10 cellular contexts compared by ENCODE assay signal in the genomic region with DNA sequence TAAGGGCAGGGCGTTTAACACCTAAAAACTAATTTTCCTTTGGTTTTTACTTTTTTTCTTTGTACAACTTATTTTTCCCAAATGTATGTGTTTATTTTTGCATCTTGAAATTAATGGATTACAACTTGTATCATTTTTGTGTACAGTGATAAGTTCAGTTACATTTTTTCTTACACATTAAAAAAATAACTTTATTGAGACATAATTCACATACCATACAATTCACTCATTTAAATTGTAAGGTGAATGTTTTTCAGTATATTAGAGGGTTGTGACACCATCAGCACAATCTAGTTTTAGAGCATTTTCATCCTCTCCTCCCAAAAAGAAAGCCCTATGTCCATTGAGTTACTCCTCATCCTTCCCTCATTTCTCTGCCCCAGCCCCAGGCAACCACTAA. TPM values are rescaled to one million over a fixed set of nuclear protein-coding genes. Genes with fewer than 3 reads are reported as not detected.
DNase-seq lines count a peak whose midpoint lies in the region; ATAC-seq and TF ChIP-seq lines count a peak whose summit lies in the region.
"Had no signal": no experiment of that assay in that cellular context is flagged by ENCODE, and none has a peak within 500 bp of the region (broad histone marks: within the 10 kb centered on the region; RNA-seq: fewer than 3 reads in every experiment).

No MANE protein-coding gene starts in this region.

- no peaks in the 10 kb centered on the region for H3K27me3 Mint-ChIP-seq in activated T-cell treated with anti-CD3 and anti-CD28 coated beads, Interleukin-2, amount 50 U/mL, for 72 hours (ENCODE audit: low read depth)
- no peaks in the 10 kb centered on the region for H3K27me3 Mint-ChIP-seq in activated CD8-positive, alpha-beta T cell treated with anti-CD3 and anti-CD28 coated beads for 36 hours

- H3K9me2 ChIP-seq in hepatocyte (replicated peaks; ENCODE audit: insufficient read depth), result no peaks in the 10 kb centered on the region

- H3K27me3 ChIP-seq in hepatocyte (no peaks in the 10 kb centered on the region), subcutaneous abdominal adipose tissue (ENCODE audit: control insufficient read depth in 5 of 5, insufficient read depth in 4 of 5, low read length in 5 of 5) (no peaks in the 10 kb centered on the region)
- H3K27me3 ChIP-seq: sigmoid colon had no signal

- CTCF ChIA-PET in activated CD8-positive, alpha-beta T cell treated with anti-CD3 and anti-CD28 coated beads for 36 hours (lab: Charles Lee), result interaction anchor here (1.0 to 3.4 kb wide), 2 partner anchors 18 to 21 kb away, joined by 3 to 15 read pairs; no protein-coding TSS in a partner anchor

- H3K4me1 Mint-ChIP-seq in activated T-cell treated with anti-CD3 and anti-CD28 coated beads, Interleukin-2, amount 50 U/mL, for 72 hours (ENCODE audit: low read depth), result peaks cover 90% of the 10 kb centered on the region
- H3K4me1 Mint-ChIP-seq in activated CD8-positive, alpha-beta T cell treated with anti-CD3 and anti-CD28 coated beads for 36 hours (ENCODE audit: low read depth), result peaks cover 78% of the 10 kb centered on the region

- POLR2A ChIA-PET in activated CD8-positive, alpha-beta T cell treated with anti-CD3 and anti-CD28 coated beads for 36 hours (lab: Charles Lee), result interaction anchor here (0.7 to 2.8 kb wide), 5 partner anchors 11 to 133 kb away, joined by 3 to 20 read pairs (median 6); partner anchors contain the start of gene OGDH

- H3K4me1 ChIP-seq in hepatocyte (ENCODE audit: insufficient read depth) (peaks cover 40% of the 10 kb centered on the region), subcutaneous abdominal adipose tissue (ENCODE audit: control insufficient read depth in 5 of 5, insufficient read depth in 5 of 5, low read length in 5 of 5) (peaks cover 11 to 40% (median 33%) of the 10 kb centered on the region in 5 donors)

- H3K36me3 Mint-ChIP-seq in activated T-cell treated with anti-CD3 and anti-CD28 coated beads, Interleukin-2, amount 50 U/mL, for 72 hours (ENCODE audit: insufficient read depth in 2 of 2), result peaks cover 2 to 7% of the 10 kb centered on the region in 2 donors
- H3K36me3 Mint-ChIP-seq in activated CD8-positive, alpha-beta T cell treated with anti-CD3 and anti-CD28 coated beads for 36 hours (ENCODE audit: low read depth), result peaks cover 21% of the 10 kb centered on the region

- H3K27ac Mint-ChIP-seq in activated T-cell treated with anti-CD3 and anti-CD28 coated beads, Interleukin-2, amount 50 U/mL, for 72 hours, result peak overlapping the region; percentile 97
- H3K27ac Mint-ChIP-seq in activated CD8-positive, alpha-beta T cell treated with anti-CD3 and anti-CD28 coated beads for 36 hours, result peak overlapping the region; percentile 91

- H3K4me2 ChIP-seq in hepatocyte, result peak overlapping the region; percentile 55

- H3K9me3 Mint-ChIP-seq in activated T-cell treated with anti-CD3 and anti-CD28 coated beads, Interleukin-2, amount 50 U/mL, for 72 hours, result peaks cover 0 to 2% of the 10 kb centered on the region in 2 donors
- H3K9me3 Mint-ChIP-seq in activated CD8-positive, alpha-beta T cell treated with anti-CD3 and anti-CD28 coated beads for 36 hours, result no peaks in the 10 kb centered on the region

- DNase-seq in activated T-cell treated with anti-CD3 and anti-CD28 coated beads, Interleukin-2, amount 50 U/mL, for 72 hours, result no peak
- no peak for DNase-seq in activated T-cell treated with anti-CD3 and anti-CD28 coated beads, Interleukin-2, amount 50 U/mL, for 48 hours
- no peak for DNase-seq in activated CD8-positive, alpha-beta T cell treated with anti-CD3 and anti-CD28 coated beads for 36 hours
- DNase-seq in hepatocyte (ENCODE audit: low spot score), result no peak
- no peak for DNase-seq in stimulated activated CD4-positive, alpha-beta T cell treated with anti-CD3 and anti-CD28 coated beads, Interleukin-1b, Interleukin-23, amount 100 ng/mL, for 48 hours
- DNase-seq in epidermal melanocyte (ENCODE audit: insufficient read length, low spot score), result no peak
- DNase-seq: NCI-H1694 treated with DMSO at 0.1 percent for 48 hours, sigmoid colon had no signal

- H3K4me3 ChIP-seq in hepatocyte (no peak overlapping the region), subcutaneous abdominal adipose tissue (ENCODE audit: low read depth in 1 of 5, low read length in 5 of 5) (no peak overlapping the region)
- H3K4me3 ChIP-seq: sigmoid colon had no signal

- no peak overlapping the region for H2AFZ ChIP-seq in hepatocyte

- no peak for TF ChIP-seq CTCF in activated CD8-positive, alpha-beta T cell treated with anti-CD3 and anti-CD28 coated beads for 36 hours (IDR thresholded peaks at IDR 0.05)
- TF ChIP-seq CTCF in hepatocyte (IDR thresholded peaks at IDR 0.05; ENCODE audit: poor library complexity), result no peak

- no peak for ATAC-seq in activated T-cell treated with anti-CD3 and anti-CD28 coated beads, Interleukin-2, amount 50 U/mL, for 72 hours (replicated peaks in 1 of 2)
- ATAC-seq in activated CD8-positive, alpha-beta T cell treated with anti-CD3 and anti-CD28 coated beads for 36 hours, result no peak
- ATAC-seq in GM21423 (IDR thresholded peaks at IDR 0.05; ENCODE audit: unreplicated experiment), result no peak

- no peaks in the 10 kb centered on the region for H3K9me3 ChIP-seq in hepatocyte (ENCODE audit: low read depth)
- H3K9me3 ChIP-seq in subcutaneous abdominal adipose tissue (ENCODE audit: control insufficient read depth in 5 of 5, low read length in 5 of 5), result no peaks in the 10 kb centered on the region
- H3K9me3 ChIP-seq: sigmoid colon had no signal

- H3K36me3 ChIP-seq in hepatocyte (replicated peaks; ENCODE audit: insufficient read depth, low read depth) (no peaks in the 10 kb centered on the region), subcutaneous abdominal adipose tissue (ENCODE audit: control insufficient read depth in 5 of 5, insufficient read depth in 5 of 5, low read length in 5 of 5) (peaks cover 0 to 6% (median 2%) of the 10 kb centered on the region in 5 donors)
- H3K36me3 ChIP-seq: sigmoid colon had no signal

- H3K27ac ChIP-seq in hepatocyte (peak overlapping the region; percentile 97), subcutaneous abdominal adipose tissue (ENCODE audit: low read depth, low read length) (peak overlapping the region; percentile 48)
- H3K27ac ChIP-seq: sigmoid colon had no signal

- H4K20me1 ChIP-seq in hepatocyte (ENCODE audit: insufficient read depth, poor library complexity, severe bottlenecking), result no peaks in the 10 kb centered on the region

- no peak overlapping the region for H3K9ac ChIP-seq in subcutaneous abdominal adipose tissue (ENCODE audit: low read length in 5 of 5)

- 97% methylated on average over 1 of the region's 1 CpG for WGBS in hepatocyte (ENCODE audit: low lambda C conversion rate, missing lambda C conversion rate)

- H3K79me2 ChIP-seq in hepatocyte, result peaks cover 99% of the 10 kb centered on the region

- intact Hi-C loops in activated CD8-positive, alpha-beta T cell treated with anti-CD3 and anti-CD28 coated beads for 36 hours (cut with micrococcal nuclease), result no loop called here

- H3K4me3 Mint-ChIP-seq in activated T-cell treated with anti-CD3 and anti-CD28 coated beads, Interleukin-2, amount 50 U/mL, for 72 hours, result peak overlapping the region; percentile 78 to 81
- peak overlapping the region; percentile 8 for H3K4me3 Mint-ChIP-seq in activated CD8-positive, alpha-beta T cell treated with anti-CD3 and anti-CD28 coated beads for 36 hours

RNA-seq across cellular contexts. Expression of gene OGDH, which starts 11.6 kb away (rescaled TPM):
- total RNA-seq in activated T-cell treated with anti-CD3 and anti-CD28 coated beads, Interleukin-2, amount 50 U/mL, for 72 hours, result 10 to 100 TPM; 79.6 to 82.7 TPM
- total RNA-seq in activated CD8-positive, alpha-beta T cell treated with anti-CD3 and anti-CD28 coated beads for 36 hours, result 10 to 100 TPM; 78.6 to 85.6 TPM
- total RNA-seq in hepatocyte, result 61.1 and 65.3 TPM in 2 replicates
- 38.8 and 40.8 TPM in 2 replicates for polyA plus RNA-seq in hepatocyte

RNA-seq across cellular contexts. Expression of gene TMED4, which starts 36.0 kb away (rescaled TPM):
- 10 to 100 TPM; 73.6 to 79.8 TPM for total RNA-seq in activated T-cell treated with anti-CD3 and anti-CD28 coated beads, Interleukin-2, amount 50 U/mL, for 72 hours
- 10 to 100 TPM; 74.6 to 76.2 TPM for total RNA-seq in activated CD8-positive, alpha-beta T cell treated with anti-CD3 and anti-CD28 coated beads for 36 hours
- 239 and 245 TPM in 2 replicates for total RNA-seq in hepatocyte
- polyA plus RNA-seq in hepatocyte, result 86.7 and 94.3 TPM in 2 replicates

RNA-seq across cellular contexts. Expression of gene DDX56, which starts 44.3 kb away (rescaled TPM):
- total RNA-seq in activated T-cell treated with anti-CD3 and anti-CD28 coated beads, Interleukin-2, amount 50 U/mL, for 72 hours, result 10 to 100 TPM; 59.9 to 72.3 TPM
- 10 to 100 TPM; 92.3 to 98.3 TPM for total RNA-seq in activated CD8-positive, alpha-beta T cell treated with anti-CD3 and anti-CD28 coated beads for 36 hours
- total RNA-seq in hepatocyte, result 57.1 and 57.7 TPM in 2 replicates
- 80.6 and 85.0 TPM in 2 replicates for polyA plus RNA-seq in hepatocyte
